In the genomic region with DNA sequence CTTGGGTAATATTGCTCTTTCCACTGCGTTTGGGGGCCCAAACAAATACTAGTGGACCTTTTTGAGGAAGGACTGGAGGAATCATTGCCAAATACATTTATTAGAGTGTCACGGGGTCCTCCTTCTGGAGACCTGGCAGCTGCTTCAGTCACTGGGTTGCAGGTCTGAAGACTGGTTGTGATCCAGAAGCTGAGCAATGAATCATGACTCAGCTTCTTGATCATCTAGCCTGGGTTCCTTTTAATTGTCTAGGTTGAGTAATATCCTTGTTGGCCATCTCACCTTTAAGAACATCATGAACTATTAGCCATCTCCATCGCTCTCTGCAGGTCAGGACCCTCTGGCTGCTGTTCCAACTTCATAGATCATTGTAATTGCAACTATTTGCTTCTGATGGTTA, we compare ENCODE assay signal across 13 cellular contexts. TPM values are rescaled to one million over a fixed set of nuclear protein-coding genes. Genes with fewer than 3 reads are reported as not detected.
DNase-seq lines count a peak whose midpoint lies in the region; ATAC-seq, FAIRE-seq and TF ChIP-seq lines count a peak whose summit lies in the region.
"Had no signal": no experiment of that assay in that cellular context is flagged by ENCODE, and none has a peak within 500 bp of the region (broad histone marks: within the 10 kb centered on the region; RNA-seq: fewer than 3 reads in every experiment).

No MANE protein-coding gene starts in this region.

- dilution Hi-C loops in endothelial cell of umbilical vein (cut with MboI; ENCODE audit: extremely low pct_ligation_motif_present, low sequenced_read_pairs) = no loop called here

- CTCF ChIA-PET in endothelial cell of umbilical vein (lab: Charles Lee) = no interaction called here

- DNase-seq in ELR (ENCODE audit: low read depth) = peak; percentile 51
- DNase-seq in NB4 (ENCODE audit: low read depth) = peak; percentile 48
- no peak for DNase-seq in endothelial cell of umbilical vein (ENCODE audit: low read depth, low spot score)
- DNase-seq in sciatic nerve (ENCODE audit: low spot score) = peak; percentile 31
- no peak for DNase-seq in G401 (ENCODE audit: low spot score)
- no peak for DNase-seq in NCI-H2081 treated with DMSO at 0.1 percent for 48 hours (lab: John Stamatoyannopoulos, UW)
- DNase-seq: CD4-positive, alpha-beta T cell; NCI-H2107; stimulated activated CD4-positive, alpha-beta T cell treated with anti-CD3 and anti-CD28 coated beads, Interleukin-4, amount 100 ng/mL, for 24 hours; trophoblast cell had no signal

- TF ChIP-seq POLR2A in NB4 (IDR thresholded peaks at IDR 0.05; ENCODE audit: extremely low read depth, insufficient read length) (no peak), endothelial cell of umbilical vein (IDR thresholded peaks at IDR 0.05; ENCODE audit: low read depth, low read length) (no peak)

- H3K4me1 ChIP-seq in endothelial cell of umbilical vein (ENCODE audit: control insufficient read depth, extremely low read depth, insufficient read depth, low read length) = no peaks in the 10 kb centered on the region

- intact Hi-C loops in endothelial cell of umbilical vein (cut with micrococcal nuclease) = no loop called here
- intact Hi-C loops in sciatic nerve (cut with DNase I) = no loop called here

- POLR2A ChIA-PET in endothelial cell of umbilical vein (lab: Charles Lee) = no interaction called here

- ATAC-seq in sciatic nerve (peak; percentile 72), GM18502 (IDR thresholded peaks at IDR 0.05; ENCODE audit: poor library complexity, unreplicated experiment) (no peak)

- H3K9ac ChIP-seq in endothelial cell of umbilical vein (replicated peaks; ENCODE audit: extremely low read depth, insufficient read depth, low read length) = no peak overlapping the region

- no peak overlapping the region for H3K4me2 ChIP-seq in endothelial cell of umbilical vein (ENCODE audit: insufficient read depth, low read length)

- no TSS peak for BruUV-seq in endothelial cell of umbilical vein (replicated peaks; lab: Mats Ljungman, UMichigan)

- H2AFZ ChIP-seq in endothelial cell of umbilical vein (ENCODE audit: low read depth, low read length) = no peak overlapping the region

- H3K4me3 ChIP-seq in NB4 (ENCODE audit: low read depth, low read length) = no peak overlapping the region
- H3K4me3 ChIP-seq in endothelial cell of umbilical vein (replicated peaks in 1 of 3; ENCODE audit: insufficient read depth in 1 of 3, low read depth in 1 of 3, low read length in 3 of 3) = no peak overlapping the region
- H3K4me3 ChIP-seq: SK-N-MC had no signal

- no peaks in the 10 kb centered on the region for H3K36me3 ChIP-seq in endothelial cell of umbilical vein (ENCODE audit: control insufficient read depth in 2 of 2, extremely low read depth in 1 of 2, insufficient read depth in 2 of 2, low read length in 2 of 2)

- no peaks in the 10 kb centered on the region for H3K9me3 ChIP-seq in endothelial cell of umbilical vein (replicated peaks; ENCODE audit: control insufficient read depth, insufficient read depth, low read length)

- H3K79me2 ChIP-seq in endothelial cell of umbilical vein (ENCODE audit: control insufficient read depth, insufficient read depth, low read length) = no peaks in the 10 kb centered on the region

- in situ Hi-C loops in G401 (cut with HindIII; ENCODE audit: low sequenced_read_pairs) = no loop called here

- H4K20me1 ChIP-seq in endothelial cell of umbilical vein (replicated peaks; ENCODE audit: control insufficient read depth, extremely low read depth, insufficient read depth, low read length) = no peaks in the 10 kb centered on the region

- FAIRE-seq in endothelial cell of umbilical vein (lab: Jason Lieb, UNC) = no peak
- FAIRE-seq: G401.6 had no signal

- no peak overlapping the region for H3K27ac ChIP-seq in endothelial cell of umbilical vein (ENCODE audit: insufficient read depth, low read depth, low read length)
- H3K27ac ChIP-seq: SK-N-MC had no signal

- TF ChIP-seq CTCF in NB4 (IDR thresholded peaks at IDR 0.05; ENCODE audit: low read depth, low read length) (no peak), endothelial cell of umbilical vein (IDR thresholded peaks at IDR 0.05; ENCODE audit: extremely low read depth in 1 of 2, insufficient read depth in 1 of 2, low read depth in 1 of 2, low read length in 2 of 2) (no peak)

- H3K27me3 ChIP-seq in endothelial cell of umbilical vein (ENCODE audit: control insufficient read depth in 2 of 2, insufficient read depth in 2 of 2, low read length in 2 of 2) = no peaks in the 10 kb centered on the region

- no peaks in the 10 kb centered on the region for H3K9me1 ChIP-seq in endothelial cell of umbilical vein (replicated peaks; ENCODE audit: control insufficient read depth, extremely low read depth, insufficient read depth, low read length)

TF ChIP-seq in endothelial cell of umbilical vein, 7 proteins besides CTCF, POLR2A, EP300 and RAD21:
- TF ChIP-seq POLR2AphosphoS5 (IDR thresholded peaks at IDR 0.05; ENCODE audit: insufficient read depth, low read depth, low read length) (no peak), FOS (IDR thresholded peaks at IDR 0.05; ENCODE audit: borderline replicate concordance, insufficient read depth, low read length) (peak; percentile 42), MYC (IDR thresholded peaks at IDR 0.05; ENCODE audit: low read depth, low read length) (no peak), EZH2 (IDR thresholded peaks at IDR 0.05; ENCODE audit: borderline replicate concordance, low read depth, low read length, severe bottlenecking) (no peak), JUN (IDR thresholded peaks at IDR 0.05; ENCODE audit: borderline replicate concordance, insufficient read depth, insufficient read length, low read depth) (no peak), GATA2 (IDR thresholded peaks at IDR 0.05; ENCODE audit: insufficient read depth, insufficient read length, low read depth, low read length) (peak; percentile 34)
- TF ChIP-seq, protein P1, sequence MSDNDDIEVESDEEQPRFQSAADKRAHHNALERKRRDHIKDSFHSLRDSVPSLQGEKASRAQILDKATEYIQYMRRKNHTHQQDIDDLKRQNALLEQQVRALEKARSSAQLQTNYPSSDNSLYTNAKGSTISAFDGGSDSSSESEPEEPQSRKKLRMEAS (IDR thresholded peaks at IDR 0.05; ENCODE audit: insufficient read depth, insufficient read length) = no peak

RNA-seq across cellular contexts. Expression of a gene that starts 15.4 kb away (rescaled TPM):
- total RNA-seq in endothelial cell of umbilical vein (38.0 and 38.8 TPM in 2 replicates), sciatic nerve (56.6 TPM)
- 38.8 and 41.5 TPM in 2 replicates for polyA plus RNA-seq in endothelial cell of umbilical vein
- polyA plus RNA-seq in endothelial cell of umbilical vein (2011; cell fraction: cytosol; rRNA removed) = 45.6 and 49.3 TPM in 2 replicates
- 31.2 and 31.4 TPM in 2 replicates for polyA plus RNA-seq in endothelial cell of umbilical vein (2011; cell fraction: nucleus; rRNA removed)
- 37.0 and 41.4 TPM in 2 replicates for polyA plus RNA-seq in endothelial cell of umbilical vein (2012)
- polyA minus RNA-seq in endothelial cell of umbilical vein = 50.8 and 51.1 TPM in 2 replicates
- 41.0 TPM for polyA minus RNA-seq in endothelial cell of umbilical vein (2011; cell fraction: cytosol; rRNA and poly(A)+ RNA removed)
- 13.4 and 22.6 TPM in 2 replicates for polyA minus RNA-seq in endothelial cell of umbilical vein (2011; cell fraction: nucleus; rRNA and poly(A)+ RNA removed)
- 55.1 and 58.0 TPM in 2 replicates for total RNA-seq in G401 (2014; rRNA removed; shearing (Covaris generic))

RNA-seq across cellular contexts. Expression of a gene that starts 36.9 kb away (rescaled TPM):
- total RNA-seq in endothelial cell of umbilical vein (28.2 and 28.4 TPM in 2 replicates), sciatic nerve (54.9 TPM)
- 26.0 and 26.2 TPM in 2 replicates for polyA plus RNA-seq in endothelial cell of umbilical vein
- 23.5 and 24.4 TPM in 2 replicates for polyA plus RNA-seq in endothelial cell of umbilical vein (2011; cell fraction: cytosol; rRNA removed)
- polyA plus RNA-seq in endothelial cell of umbilical vein (2011; cell fraction: nucleus; rRNA removed) = 21.5 and 23.9 TPM in 2 replicates
- polyA plus RNA-seq in endothelial cell of umbilical vein (2012) = 16.7 and 20.6 TPM in 2 replicates
- 84.1 and 100 TPM in 2 replicates for polyA minus RNA-seq in endothelial cell of umbilical vein
- 32.8 TPM for polyA minus RNA-seq in endothelial cell of umbilical vein (2011; cell fraction: cytosol; rRNA and poly(A)+ RNA removed)
- polyA minus RNA-seq in endothelial cell of umbilical vein (2011; cell fraction: nucleus; rRNA and poly(A)+ RNA removed) = 16.4 and 24.3 TPM in 2 replicates
- 35.1 and 50.6 TPM in 2 replicates for total RNA-seq in G401 (2014; rRNA removed; shearing (Covaris generic))

Comparison
In these comparisons a context has a peak if more than half of its experiments do, and no peak if none do; other contexts are left out.
1. DNase-seq: peak in ELR (single experiment), NB4 (single experiment) and sciatic nerve (single experiment); none in endothelial cell of umbilical vein (single experiment), G401 (single experiment) and NCI-H2081 treated with DMSO at 0.1 percent for 48 hours (single experiment).